ENCODE assay signal across 20 cellular contexts in the genomic region with DNA sequence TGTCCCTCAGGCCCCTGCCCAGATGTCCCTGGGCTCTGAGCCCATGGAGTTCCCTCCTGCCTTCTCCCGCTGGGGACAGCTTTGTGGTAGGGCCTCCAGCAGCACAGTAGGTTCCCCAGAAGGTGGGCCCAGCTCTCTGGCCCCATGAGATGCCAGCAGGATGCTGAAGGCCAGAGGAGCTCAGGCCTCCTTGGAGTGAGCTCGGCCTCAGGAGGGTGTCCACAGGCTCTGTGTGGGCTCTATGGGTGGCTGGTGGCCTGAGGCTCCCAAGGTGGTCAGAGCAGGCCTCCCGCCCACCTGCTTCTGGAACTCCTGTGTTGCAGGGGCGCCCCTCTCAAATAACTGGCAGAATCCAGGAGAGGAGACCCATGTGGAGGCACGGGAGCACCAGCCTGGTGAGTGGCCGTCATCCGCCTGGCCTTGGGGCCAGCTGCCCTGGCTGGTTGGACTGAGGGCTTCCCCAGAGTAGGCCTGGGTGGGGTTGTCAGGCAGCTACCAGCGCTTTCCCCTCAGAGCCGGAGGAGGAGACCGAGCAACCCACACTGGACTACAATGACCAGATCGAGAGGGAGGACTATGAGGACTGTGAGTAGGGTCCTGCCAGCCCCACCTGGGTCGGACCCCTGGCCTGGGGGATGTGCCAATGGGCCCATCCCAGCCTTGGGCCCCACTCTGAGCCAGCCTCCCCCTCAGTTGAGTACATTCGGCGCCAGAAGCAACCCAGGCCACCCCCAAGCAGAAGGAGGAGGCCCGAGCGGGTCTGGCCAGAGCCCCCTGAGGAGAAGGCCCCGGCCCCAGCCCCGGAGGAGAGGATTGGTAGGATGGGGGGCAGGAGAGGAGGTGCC. TPM values are rescaled to one million over a fixed set of nuclear protein-coding genes. Genes with fewer than 3 reads are reported as not detected.
DNase-seq lines count a peak whose midpoint lies in the region; ATAC-seq and TF ChIP-seq lines count a peak whose summit lies in the region.
"Had no signal": no experiment of that assay in that cellular context is flagged by ENCODE, and none has a peak within 500 bp of the region (broad histone marks: within the 10 kb centered on the region; RNA-seq: fewer than 3 reads in every experiment).

No MANE protein-coding gene starts in this region.

- H4K20me1 ChIP-seq in IMR-90 (ENCODE audit: insufficient read depth, low read length), result no peaks in the 10 kb centered on the region
- peaks cover 18% of the 10 kb centered on the region for H4K20me1 ChIP-seq in smooth muscle cell (ENCODE audit: low read depth)

- H3K4me1 ChIP-seq in IMR-90 (ENCODE audit: control insufficient read depth, insufficient read depth, low read length) (peaks cover 17% of the 10 kb centered on the region), thoracic aorta (ENCODE audit: control insufficient read depth in 1 of 2, low read depth in 2 of 2) (peaks cover 37 to 84% of the 10 kb centered on the region in 2 donors), smooth muscle cell (ENCODE audit: low read depth) (no peaks in the 10 kb centered on the region)

- POLR2A ChIA-PET in IMR-90 (lab: Charles Lee; ENCODE audit: unreplicated experiment), result no interaction called here

- no peak for TF ChIP-seq CTCF in IMR-90 (conservative IDR thresholded peaks at IDR 0.05; ENCODE audit: low read depth, low read length)
- TF ChIP-seq CTCF in fibroblast of the aortic adventitia (IDR thresholded peaks at IDR 0.05; ENCODE audit: insufficient read depth, low read length), result no peak
- no peak for TF ChIP-seq CTCF in thoracic aorta (IDR thresholded peaks at IDR 0.05)
- no peak for TF ChIP-seq CTCF in smooth muscle cell (IDR thresholded peaks at IDR 0.05; ENCODE audit: borderline replicate concordance, insufficient read depth, poor library complexity, severe bottlenecking)

- no peak overlapping the region for H2BK15ac ChIP-seq in IMR-90 (ENCODE audit: low read depth, low read length)

- H3K9ac ChIP-seq in IMR-90 (ENCODE audit: low read depth, low read length) (no peak overlapping the region), smooth muscle cell (ENCODE audit: low read depth) (no peak overlapping the region)

- CTCF ChIA-PET in IMR-90 (lab: Yijun Ruan, JAX), result no interaction called here

- H3K9me3 ChIP-seq in IMR-90 (ENCODE audit: control insufficient read depth, insufficient read depth, low read length), result no peaks in the 10 kb centered on the region
- no peaks in the 10 kb centered on the region for H3K9me3 ChIP-seq in thoracic aorta
- no peaks in the 10 kb centered on the region for H3K9me3 ChIP-seq in smooth muscle cell (replicated peaks; ENCODE audit: low read depth)

- peak overlapping the region; percentile 61 for H2AK9ac ChIP-seq in IMR-90 (replicated peaks; ENCODE audit: low read depth, low read length, poor library complexity)

- H4K91ac ChIP-seq in IMR-90 (ENCODE audit: insufficient read depth, low read depth, low read length), result no peak overlapping the region

- no peak overlapping the region for H4K5ac ChIP-seq in IMR-90 (ENCODE audit: low read depth, low read length)

- no peak overlapping the region for H3K23ac ChIP-seq in IMR-90 (ENCODE audit: low read depth, low read length)

- no peak overlapping the region for H3K18ac ChIP-seq in IMR-90 (ENCODE audit: low read depth, low read length)

- no peaks in the 10 kb centered on the region; the same call in 1 of the 2 replicates for H3K36me3 ChIP-seq in IMR-90 (ENCODE audit: control insufficient read depth, insufficient read depth, low read length)
- H3K36me3 ChIP-seq in thoracic aorta, result peaks cover 49% of the 10 kb centered on the region
- no peaks in the 10 kb centered on the region for H3K36me3 ChIP-seq in smooth muscle cell (ENCODE audit: low read depth)

- no TSS peak for BruUV-seq in IMR-90 (replicated peaks; lab: Mats Ljungman, UMichigan)

- in situ Hi-C loops in IMR-90 (cut with MboI; ENCODE audit: low sequenced_read_pairs), result no loop called here

- H2BK20ac ChIP-seq in IMR-90 (ENCODE audit: low read depth, low read length), result no peak overlapping the region

- intact Hi-C loops in IMR-90 (cut with micrococcal nuclease), result no loop called here

- TF ChIP-seq RAD21 in IMR-90 (IDR thresholded peaks at IDR 0.05; ENCODE audit: low read length), result no peak

- no peak overlapping the region for H3K4me3 ChIP-seq in IMR-90 (ENCODE audit: insufficient read depth, low read depth, low read length)
- peak overlapping the region; percentile 40 for H3K4me3 ChIP-seq in fibroblast of the aortic adventitia (ENCODE audit: low read depth, low read length)
- H3K4me3 ChIP-seq in thoracic aorta, result peak overlapping the region; percentile 78
- no peak overlapping the region for H3K4me3 ChIP-seq in smooth muscle cell
- H3K4me3 ChIP-seq: cardiac muscle cell, lung had no signal

- H3K56ac ChIP-seq in IMR-90 (ENCODE audit: extremely low read depth, insufficient read depth, low read length), result no peak overlapping the region

- 87% methylated on average over 4 of the region's 18 CpGs; no CpG with 5 or more reads in 1 of the 2 experiments for WGBS in IMR-90 (ENCODE audit: extremely low coverage in 2 of 2, insufficient read length in 1 of 2), 2 experiments
- 92% methylated on average over 18 of the region's 18 CpGs for WGBS in smooth muscle cell (ENCODE audit: low lambda C conversion rate)

- DNase-seq in IMR-90, result no peak
- no peak for DNase-seq in fibroblast of the aortic adventitia (ENCODE audit: low read depth)
- no peak for DNase-seq in thoracic aorta (ENCODE audit: low spot score)
- DNase-seq in smooth muscle cell (lab: John Stamatoyannopoulos, UW; ENCODE audit: unreplicated experiment), result no peak
- no peak for DNase-seq in amniotic stem cell (lab: John Stamatoyannopoulos, UW)
- DNase-seq: activated CD4-positive, alpha-beta T cell treated with anti-CD3 and anti-CD28 coated beads, Interleukin-2, amount 50 U/mL, for 48 hours; activated naive CD8-positive, alpha-beta T cell treated with anti-CD3 and anti-CD28 coated beads for 36 hours; activated T-cell treated with anti-CD3 and anti-CD28 coated beads, Interleukin-2, amount 50 U/mL, for 48 hours; effector memory CD8-positive, alpha-beta T cell; foreskin keratinocyte; natural killer cell; NCI-H1048; NCI-H2107; NCI-H748 treated with DMSO at 0.1 percent for 48 hours had no signal

- peaks cover 23% of the 10 kb centered on the region for H3K79me2 ChIP-seq in smooth muscle cell (ENCODE audit: low read depth)

- H2BK120ac ChIP-seq in IMR-90 (ENCODE audit: low read depth, low read length), result no peak overlapping the region

- dilution Hi-C loops in IMR-90 (cut with HindIII; ENCODE audit: low sequenced_read_pairs, unreplicated experiment), result no loop called here

- H3K27ac ChIP-seq in IMR-90 (ENCODE audit: insufficient read depth, low read length) (no peak overlapping the region), thoracic aorta (peak overlapping the region; percentile 99 to 100), smooth muscle cell (ENCODE audit: low read depth) (no peak overlapping the region)
- H3K27ac ChIP-seq: C4-2B, cardiac muscle cell, foreskin keratinocyte had no signal

- peak overlapping the region; percentile 47 for H2AK5ac ChIP-seq in IMR-90 (ENCODE audit: low read depth, low read length)

- no peaks in the 10 kb centered on the region; a peak in 1 of 4 replicates for H3K79me1 ChIP-seq in IMR-90 (ENCODE audit: low read depth in 1 of 2, low read length in 2 of 2)

- peaks cover 11% of the 10 kb centered on the region for H3F3A ChIP-seq in smooth muscle cell (ENCODE audit: low read depth)

- H3K14ac ChIP-seq in IMR-90 (replicated peaks; ENCODE audit: low read depth, low read length), result no peak overlapping the region

- H2BK5ac ChIP-seq in IMR-90 (ENCODE audit: low read depth, low read length, poor library complexity, severe bottlenecking), result no peak overlapping the region

- H4K8ac ChIP-seq in IMR-90 (ENCODE audit: low read depth in 2 of 2, low read length in 2 of 2), result no peak overlapping the region

- H3K27me3 ChIP-seq in IMR-90 (ENCODE audit: control insufficient read depth, insufficient read depth, low read length) (no peaks in the 10 kb centered on the region), thoracic aorta (replicated peaks; ENCODE audit: insufficient read depth) (no peaks in the 10 kb centered on the region), smooth muscle cell (ENCODE audit: low read depth) (no peaks in the 10 kb centered on the region)
- H3K27me3 ChIP-seq: cardiac muscle cell, foreskin keratinocyte had no signal

- peaks cover 17% of the 10 kb centered on the region for H3K9me1 ChIP-seq in IMR-90 (ENCODE audit: insufficient read depth, low read length)

- H2AFZ ChIP-seq in IMR-90 (replicated peaks; ENCODE audit: low read length, poor library complexity) (no peak overlapping the region), smooth muscle cell (ENCODE audit: low read depth) (no peak overlapping the region)

- H3K4me2 ChIP-seq in IMR-90 (ENCODE audit: low read depth, low read length), result no peak overlapping the region
- no peak overlapping the region for H3K4me2 ChIP-seq in smooth muscle cell

- ATAC-seq in IMR-90 (ENCODE audit: low read depth), result no peak
- ATAC-seq in thoracic aorta (ENCODE audit: insufficient number of reproducible peaks, low FRiP score, low read depth), result no peak
- ATAC-seq in GM21737 (IDR thresholded peaks at IDR 0.05; ENCODE audit: unreplicated experiment), result no peak
- ATAC-seq: effector memory CD8-positive, alpha-beta T cell; foreskin keratinocyte; natural killer cell; Panc1 had no signal

- no peak for TF ChIP-seq POLR2A in IMR-90 (IDR thresholded peaks at IDR 0.05; ENCODE audit: low read depth, low read length)

- H3K4ac ChIP-seq in IMR-90 (ENCODE audit: low read depth, low read length), result no peak overlapping the region

RNA-seq across cellular contexts. Expression of a gene that starts 3.2 kb away (rescaled TPM):
- total RNA-seq in IMR-90 (2012; rRNA removed) (1.1 and 1.4 TPM in 2 replicates), fibroblast of the aortic adventitia (ENCODE audit: low replicate concordance) (168 and 234 TPM in 2 replicates), thoracic aorta (1,000 to 10,000 TPM; 1,006 to 1,415 TPM), smooth muscle cell (36.6 and 39.7 TPM in 2 replicates)
- polyA plus RNA-seq in IMR-90 (2012; rRNA removed) (5.5 and 5.7 TPM in 2 replicates), smooth muscle cell (141 and 163 TPM in 2 replicates)
- polyA plus RNA-seq in IMR-90 (2012; cell fraction: cytosol; rRNA removed), result 5.5 and 7.4 TPM in 2 replicates
- polyA plus RNA-seq in IMR-90 (2012; cell fraction: nucleus; rRNA removed; ENCODE audit: low replicate concordance), result 21.5 and 34.8 TPM in 2 replicates

RNA-seq across cellular contexts. Expression of a gene that starts 16.0 kb away (rescaled TPM):
- total RNA-seq in IMR-90 (2012; rRNA removed) (136 and 163 TPM in 2 replicates), fibroblast of the aortic adventitia (ENCODE audit: low replicate concordance) (66.6 and 87.9 TPM in 2 replicates), thoracic aorta (10 to 100 TPM; 38.7 to 43.8 TPM), smooth muscle cell (45.5 and 49.1 TPM in 2 replicates)
- polyA plus RNA-seq in IMR-90 (2012; rRNA removed) (142 and 165 TPM in 2 replicates), smooth muscle cell (133 and 151 TPM in 2 replicates)
- polyA plus RNA-seq in IMR-90 (2012; cell fraction: cytosol; rRNA removed), result 137 and 138 TPM in 2 replicates
- polyA plus RNA-seq in IMR-90 (2012; cell fraction: nucleus; rRNA removed; ENCODE audit: low replicate concordance), result 99.1 and 163 TPM in 2 replicates

RNA-seq across cellular contexts. Expression of a gene that starts 25.0 kb away (rescaled TPM):
- total RNA-seq in IMR-90 (2012; rRNA removed) (3.0 and 3.1 TPM in 2 replicates), fibroblast of the aortic adventitia (ENCODE audit: low replicate concordance) (18.1 and 59.9 TPM in 2 replicates), thoracic aorta (10 to 100 TPM; 70.0 to 78.7 TPM), smooth muscle cell (4.9 and 5.2 TPM in 2 replicates)
- polyA plus RNA-seq in IMR-90 (2012; rRNA removed) (9.1 and 9.4 TPM in 2 replicates), smooth muscle cell (9.9 and 10.2 TPM in 2 replicates)
- 4.4 and 4.7 TPM in 2 replicates for polyA plus RNA-seq in IMR-90 (2012; cell fraction: cytosol; rRNA removed)
- 42.2 and 74.4 TPM in 2 replicates for polyA plus RNA-seq in IMR-90 (2012; cell fraction: nucleus; rRNA removed; ENCODE audit: low replicate concordance)

RNA-seq across cellular contexts. Expression of a gene that starts 33.8 kb away (rescaled TPM):
- total RNA-seq in IMR-90 (2012; rRNA removed) (not detected in 2 replicates), fibroblast of the aortic adventitia (ENCODE audit: low replicate concordance) (not detected in 2 replicates), thoracic aorta (not detected), smooth muscle cell (39.0 and 95.1 TPM in 2 replicates)
- polyA plus RNA-seq in IMR-90 (2012; rRNA removed) (0.24 TPM in 1 of 2 replicates, not detected in the other), smooth muscle cell (35.8 and 77.7 TPM in 2 replicates)
- not detected in 2 replicates for polyA plus RNA-seq in IMR-90 (2012; cell fraction: cytosol; rRNA removed)
- 0.40 TPM in 1 of 2 replicates, not detected in the other for polyA plus RNA-seq in IMR-90 (2012; cell fraction: nucleus; rRNA removed; ENCODE audit: low replicate concordance)
- total RNA-seq: activated naive CD8-positive, alpha-beta T cell treated with anti-CD3 and anti-CD28 coated beads for 36 hours; foreskin keratinocyte; natural killer cell; subcutaneous adipose tissue had no signal
- polyA plus RNA-seq: foreskin keratinocyte had no signal

RNA-seq across cellular contexts. Expression of a gene that starts 42.0 kb away (rescaled TPM):
- total RNA-seq in IMR-90 (2012; rRNA removed) (not detected in 2 replicates), fibroblast of the aortic adventitia (ENCODE audit: low replicate concordance) (not detected in 2 replicates), thoracic aorta (1 to 10 TPM; 1.8 to 9.5 TPM), smooth muscle cell (0.54 TPM in 1 of 2 replicates, not detected in the other)
- polyA plus RNA-seq in IMR-90 (2012; rRNA removed) (0.27 TPM in 1 of 2 replicates, not detected in the other), smooth muscle cell (not detected in 2 replicates)
- 0.13 and 0.15 TPM in 2 replicates for polyA plus RNA-seq in IMR-90 (2012; cell fraction: cytosol; rRNA removed)
- polyA plus RNA-seq in IMR-90 (2012; cell fraction: nucleus; rRNA removed; ENCODE audit: low replicate concordance), result 0.17 TPM in 1 of 2 replicates, not detected in the other

Comparison
In these comparisons a context has a peak if more than half of its experiments do, and no peak if none do; other contexts are left out.
1. H3K27ac ChIP-seq: peak in thoracic aorta (2 of 2); none in IMR-90 (single experiment) and smooth muscle cell (single experiment).
2. H3K4me3 ChIP-seq: peak in fibroblast of the aortic adventitia (single experiment) and thoracic aorta (single experiment); none in IMR-90 (single experiment) and smooth muscle cell (single experiment).
3. RNA of a gene that starts 3.2 kb away (total RNA-seq): 1,006 to 1,415 TPM in thoracic aorta, 168 to 234 TPM in fibroblast of the aortic adventitia and 36.6 to 39.7 TPM in smooth muscle cell; 1.1 to 1.4 TPM in IMR-90; every median in the first group is over 10 times any median in the second.